In genomic region chr13:113195360-113195759, GRCh38 we compare ENCODE assay signal across 1 cellular context.
TF ChIP-seq lines count a peak whose summit lies in the region.

No MANE protein-coding gene starts in this region.

TF ChIP-seq in IMR-90, 13 proteins besides CTCF, POLR2A, EP300 and RAD21 (continued from another document):
- TF ChIP-seq CEBPB (IDR thresholded peaks at IDR 0.05; ENCODE audit: low read depth, low read length) (no peak), FOS (IDR thresholded peaks at IDR 0.05; ENCODE audit: low read depth, low read length) (no peak), MAZ (IDR thresholded peaks at IDR 0.05; ENCODE audit: borderline replicate concordance, low read depth, low read length) (no peak), NFE2L2 (IDR thresholded peaks at IDR 0.05; ENCODE audit: low read depth, low read length) (no peak), CHD1 (IDR thresholded peaks at IDR 0.05; ENCODE audit: low read depth, low read length) (no peak), RFX5 (IDR thresholded peaks at IDR 0.05; ENCODE audit: low read depth, low read length) (no peak), MAFK (IDR thresholded peaks at IDR 0.05; ENCODE audit: low read depth, low read length) (no peak), MXI1 (IDR thresholded peaks at IDR 0.05; ENCODE audit: borderline replicate concordance, low read depth, low read length) (no peak), BHLHE40 (IDR thresholded peaks at IDR 0.05; ENCODE audit: low read depth, low read length) (no peak), SMC3 (IDR thresholded peaks at IDR 0.05; ENCODE audit: low read depth, low read length) (no peak), RCOR1 (IDR thresholded peaks at IDR 0.05; ENCODE audit: insufficient replicate concordance, low read length) (no peak)
- TF ChIP-seq, protein P1, sequence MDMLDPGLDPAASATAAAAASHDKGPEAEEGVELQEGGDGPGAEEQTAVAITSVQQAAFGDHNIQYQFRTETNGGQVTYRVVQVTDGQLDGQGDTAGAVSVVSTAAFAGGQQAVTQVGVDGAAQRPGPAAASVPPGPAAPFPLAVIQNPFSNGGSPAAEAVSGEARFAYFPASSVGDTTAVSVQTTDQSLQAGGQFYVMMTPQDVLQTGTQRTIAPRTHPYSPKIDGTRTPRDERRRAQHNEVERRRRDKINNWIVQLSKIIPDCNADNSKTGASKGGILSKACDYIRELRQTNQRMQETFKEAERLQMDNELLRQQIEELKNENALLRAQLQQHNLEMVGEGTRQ (IDR thresholded peaks at IDR 0.05; ENCODE audit: low read depth, low read length): no peak
